Comparison of ENCODE assay signal across 27 cellular contexts in the genomic region with DNA sequence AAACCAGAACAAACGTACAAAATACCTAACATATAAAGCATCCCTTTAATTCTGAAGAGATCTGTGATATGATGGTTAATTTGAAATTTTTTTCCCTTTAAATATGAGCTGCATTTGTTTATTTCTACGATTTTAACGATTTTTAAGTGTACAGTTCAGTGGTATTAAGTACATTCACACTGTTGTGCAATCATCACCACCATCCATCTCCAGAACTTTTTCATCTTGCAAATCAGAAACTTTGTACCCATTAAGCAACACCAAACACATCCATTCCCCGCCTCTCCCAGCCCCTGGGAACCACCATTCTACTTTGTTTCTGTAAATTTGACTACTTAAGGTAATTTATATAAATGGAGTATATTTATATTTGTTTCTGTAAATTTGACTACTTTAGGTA.
"Had no signal": no experiment of that assay in that cellular context is flagged by ENCODE, and none has a peak within 500 bp of the region (broad histone marks: within the 10 kb centered on the region; RNA-seq: fewer than 3 reads in every experiment).

No MANE protein-coding gene starts in this region.

- H3K4me3 ChIP-seq: dorsolateral prefrontal cortex, mucosa of descending colon, pancreas, prostate gland, right atrium auricular region, sigmoid colon, skin epidermis, spleen, testis, tibial artery had no signal

- H3K27me3 Mint-ChIP-seq: naive B cell; natural killer cell treated with Interleukin-12 subunit alpha and Interleukin-12 subunit beta and Interleukin-15 and Interleukin-18, amount 100 ng/mL, for 72 hours; stimulated activated memory B cell treated with anti-CD40 and anti-IgM and Interleukin-4, amounts not matched to agents 10 μg/mL and 1 μg/mL and 100 μg/mL, for 72 hours; type B pancreatic cell had no signal

- H3K27ac ChIP-seq: dorsolateral prefrontal cortex, neutrophil, pancreas, prostate gland, right atrium auricular region, sigmoid colon, skin epidermis, spleen, testis, tibial artery had no signal

- H3K27ac Mint-ChIP-seq: mesothelial cell of epicardium; natural killer cell treated with Interleukin-12 subunit alpha and Interleukin-12 subunit beta and Interleukin-15 and Interleukin-18, amount 100 ng/mL, for 72 hours; stimulated activated memory B cell treated with anti-CD40 and anti-IgM and Interleukin-4, amounts not matched to agents 10 μg/mL and 1 μg/mL and 100 μg/mL, for 72 hours; type B pancreatic cell had no signal

- H3K36me3 ChIP-seq: neutrophil, pancreas, prostate gland, right atrium auricular region, sigmoid colon, tibial artery had no signal

- H3K36me3 Mint-ChIP-seq: immature natural killer cell; natural killer cell treated with Interleukin-12 subunit alpha and Interleukin-12 subunit beta and Interleukin-15 and Interleukin-18, amount 100 ng/mL, for 72 hours had no signal

- H3K9me3 Mint-ChIP-seq: immature natural killer cell; natural killer cell treated with Interleukin-12 subunit alpha and Interleukin-12 subunit beta and Interleukin-15 and Interleukin-18, amount 100 ng/mL, for 72 hours; stimulated activated memory B cell treated with anti-CD40 and anti-IgM and Interleukin-4, amounts not matched to agents 10 μg/mL and 1 μg/mL and 100 μg/mL, for 72 hours had no signal

- DNase-seq: dorsolateral prefrontal cortex; effector CD4-positive, alpha-beta T cell; hypothalamus; immature natural killer cell; islet precursor cell; mesenchymal stem cell; mucosa of descending colon; naive B cell; pancreas; sigmoid colon; spleen; stimulated activated CD4-positive, alpha-beta T cell treated with anti-CD3 and anti-CD28 coated beads, Interleukin-4, amount 100 ng/mL, for 4 hours; stimulated activated naive CD8-positive, alpha-beta T cell treated with anti-CD3 and anti-CD28 coated beads, Interleukin-15, Interleukin-2, amounts not matched to agents 100 U/mL and 50 U/mL, for 24 hours; substantia nigra; testis; tibial artery had no signal

- H3K4me3 Mint-ChIP-seq: immature natural killer cell; mesothelial cell of epicardium; naive B cell; natural killer cell treated with Interleukin-12 subunit alpha and Interleukin-12 subunit beta and Interleukin-15 and Interleukin-18, amount 100 ng/mL, for 72 hours; neural crest cell; stimulated activated memory B cell treated with anti-CD40 and anti-IgM and Interleukin-4, amounts not matched to agents 10 μg/mL and 1 μg/mL and 100 μg/mL, for 72 hours; type B pancreatic cell had no signal

- ATAC-seq: mucosa of descending colon; natural killer cell treated with Interleukin-12 subunit alpha and Interleukin-12 subunit beta and Interleukin-15 and Interleukin-18, amount 100 ng/mL, for 72 hours; pancreas; stimulated activated memory B cell treated with anti-CD40 and anti-IgM and Interleukin-4, amounts not matched to agents 10 μg/mL and 1 μg/mL and 100 μg/mL, for 72 hours; stimulated activated naive CD8-positive, alpha-beta T cell treated with anti-CD3 and anti-CD28 coated beads, Interleukin-15, Interleukin-2, amounts not matched to agents 100 U/mL and 50 U/mL, for 24 hours had no signal

- H3K9me3 ChIP-seq: mucosa of descending colon, neutrophil, pancreas, prostate gland, right atrium auricular region, sigmoid colon, spleen, testis, tibial artery had no signal

- H3K27me3 ChIP-seq: dorsolateral prefrontal cortex, neutrophil, pancreas, right atrium auricular region, sigmoid colon, spleen, testis, tibial artery had no signal

- FAIRE-seq: colon, frontal cortex, pancreas had no signal
